ENCODE assay signal across 6 cellular contexts in genomic region chr1:43936470-43937151, GRCh38. TPM values are rescaled to one million over a fixed set of nuclear protein-coding genes. Genes with fewer than 3 reads are reported as not detected.
DNase-seq lines count a peak whose midpoint lies in the region; ATAC-seq and TF ChIP-seq lines count a peak whose summit lies in the region.

No MANE protein-coding gene starts in this region.

- no peaks in the 10 kb centered on the region for H4K20me1 ChIP-seq in hepatocyte (ENCODE audit: insufficient read depth, poor library complexity, severe bottlenecking)

- H3K9me2 ChIP-seq in hepatocyte (replicated peaks; ENCODE audit: insufficient read depth): no peaks in the 10 kb centered on the region

- DNase-seq in EH (ENCODE audit: low read depth): peak; percentile 50
- DNase-seq in SK-N-MC (ENCODE audit: low read depth, low spot score): no peak
- DNase-seq in hepatocyte (ENCODE audit: low spot score): peak; percentile 72
- peak; percentile 54 for DNase-seq in transverse colon
- DNase-seq in CD4-positive, alpha-beta memory T cell: no peak

- H3K27ac ChIP-seq in SK-N-MC: peak overlapping the region; percentile 28; the same call in 1 of the 2 replicates
- H3K27ac ChIP-seq in hepatocyte: no peak overlapping the region
- peak overlapping the region in 3 of 4 donors; percentile 54 to 84 (median 57) for H3K27ac ChIP-seq in transverse colon
- H3K27ac ChIP-seq in CD4-positive, alpha-beta memory T cell (ENCODE audit: low read depth, low read length): no peak overlapping the region

- no peaks in the 10 kb centered on the region for H3K9me3 Mint-ChIP-seq in CD4-positive, alpha-beta memory T cell

- 17% methylated on average over 29 of the region's 49 CpGs for WGBS in hepatocyte (ENCODE audit: low lambda C conversion rate, missing lambda C conversion rate)
- 12% methylated on average over 37 of the region's 49 CpGs; no CpG with 5 or more reads in 1 of the 2 donors for WGBS in transverse colon (ENCODE audit: low coverage in 1 of 2), 2 donors

- H2AFZ ChIP-seq in hepatocyte: peak overlapping the region; percentile 31

- H3K36me3 Mint-ChIP-seq in CD4-positive, alpha-beta memory T cell: peaks cover 2 to 9% of the 10 kb centered on the region in 2 donors

- no peak overlapping the region for H3K27ac Mint-ChIP-seq in CD4-positive, alpha-beta memory T cell

- H3K36me3 ChIP-seq in SK-N-MC (ENCODE audit: insufficient read depth, low read length) (peaks cover 8% of the 10 kb centered on the region), hepatocyte (replicated peaks; ENCODE audit: insufficient read depth, low read depth) (no peaks in the 10 kb centered on the region), transverse colon (no peaks in the 10 kb centered on the region)
- no peaks in the 10 kb centered on the region for H3K36me3 ChIP-seq in CD4-positive, alpha-beta memory T cell (ENCODE audit: insufficient read depth, low read length)

- H3K79me2 ChIP-seq in hepatocyte: no peaks in the 10 kb centered on the region

- peak overlapping the region; percentile 5 for H3K9ac ChIP-seq in SK-N-MC (ENCODE audit: insufficient read length)

- H3K27me3 ChIP-seq in hepatocyte (peaks cover 14% of the 10 kb centered on the region), transverse colon (peaks cover 13% of the 10 kb centered on the region)
- H3K27me3 ChIP-seq in CD4-positive, alpha-beta memory T cell (ENCODE audit: insufficient read depth, low read length): peaks cover 23% of the 10 kb centered on the region

- H3K4me1 ChIP-seq in hepatocyte (ENCODE audit: insufficient read depth) (peaks cover 25% of the 10 kb centered on the region), transverse colon (peaks cover 19 to 39% (median 32%) of the 10 kb centered on the region in 4 donors)
- H3K4me1 ChIP-seq in CD4-positive, alpha-beta memory T cell (ENCODE audit: insufficient read depth, low read length): peaks cover 8% of the 10 kb centered on the region

- no peak for TF ChIP-seq POLR2A in transverse colon (IDR thresholded peaks at IDR 0.05)

- H3K9me3 ChIP-seq in SK-N-MC (ENCODE audit: low read depth, low read length): no peaks in the 10 kb centered on the region
- no peaks in the 10 kb centered on the region for H3K9me3 ChIP-seq in hepatocyte (ENCODE audit: low read depth)
- no peaks in the 10 kb centered on the region for H3K9me3 ChIP-seq in transverse colon
- H3K9me3 ChIP-seq in CD4-positive, alpha-beta memory T cell (ENCODE audit: control insufficient read depth in 1 of 2, low read length in 2 of 2): no peaks in the 10 kb centered on the region

- POLR2A ChIA-PET in CD4-positive, alpha-beta memory T cell (lab: Charles Lee; ENCODE audit: partially characterized antibody): no interaction called here

- no peak for ATAC-seq in GM18511 (IDR thresholded peaks at IDR 0.05; ENCODE audit: unreplicated experiment)

- H3K4me3 ChIP-seq in SK-N-MC (no peak overlapping the region), hepatocyte (peak overlapping the region; percentile 26), transverse colon (peak overlapping the region in 3 of 4 donors; percentile 49 to 70 (median 53))
- H3K4me3 ChIP-seq in CD4-positive, alpha-beta memory T cell (ENCODE audit: low read length in 2 of 2): no peak overlapping the region

- CTCF ChIA-PET in CD4-positive, alpha-beta memory T cell (lab: Charles Lee; ENCODE audit: partially characterized antibody): interaction anchor here (1.0 to 5.4 kb wide), 3 partner anchors 10 to 172 kb away, joined by 3 to 91 read pairs (median 83); partner anchors contain the start of gene IPO13

- H3K4me2 ChIP-seq in hepatocyte: peak overlapping the region; percentile 94

- peaks cover 4 to 30% (median 8%) of the 10 kb centered on the region in 4 donors for H3K4me1 Mint-ChIP-seq in CD4-positive, alpha-beta memory T cell

- H3K4me3 Mint-ChIP-seq in CD4-positive, alpha-beta memory T cell: peak overlapping the region in 4 of 8 donors; percentile 36 to 56 (median 46)

- no peak for TF ChIP-seq CTCF in hepatocyte (IDR thresholded peaks at IDR 0.05; ENCODE audit: poor library complexity)
- peak in 3 of 5 experiments; percentile 17 to 49 (median 17) for TF ChIP-seq CTCF in transverse colon (IDR thresholded peaks at IDR 0.05)

- intact Hi-C loops in transverse colon (cut with DNase I; ENCODE audit: low total_unique reads): no loop called here
- intact Hi-C loops in CD4-positive, alpha-beta memory T cell (cut with micrococcal nuclease): no loop called here

- H3K27me3 Mint-ChIP-seq in CD4-positive, alpha-beta memory T cell: peaks cover 16 to 21% of the 10 kb centered on the region in 2 donors

- in situ Hi-C loops in transverse colon (cut with MboI; ENCODE audit: low pct_ligation_motif_present in 1 of 4, low pct_unique_long_range_greater_than_20kb in 1 of 4, low sequenced_read_pairs in 3 of 4): loop anchor here in 3 of 4 donors (10.0 to 25.0 kb wide), 4 partner anchors 162 to 399 kb away; partner anchors contain the start of gene PTPRF (in 1 of the 3)

- TF ChIP-seq EP300 in transverse colon (IDR thresholded peaks at IDR 0.05; ENCODE audit: low read depth): no peak

RNA-seq across cellular contexts. Expression of gene ARTN, which starts 3.0 kb away (rescaled TPM):
- total RNA-seq in hepatocyte (0.80 TPM in 1 of 2 replicates, not detected in the other), transverse colon (10 to 100 TPM in 1 of 4 donors, 1 to 10 TPM in 2, under 1 TPM in 1; 0.96 to 17.5 (median 1.9) TPM)
- polyA plus RNA-seq in hepatocyte: 2.1 and 3.2 TPM in 2 replicates
- under 1 TPM in 1 of 2 experiments, not detected in 1; 0.41 TPM for total RNA-seq in CD4-positive, alpha-beta memory T cell
- not detected for polyA plus RNA-seq in CD4-positive, alpha-beta memory T cell

RNA-seq across cellular contexts. Expression of gene IPO13, which starts 10.1 kb away (rescaled TPM):
- total RNA-seq in hepatocyte (20.6 and 21.7 TPM in 2 replicates), transverse colon (10 to 100 TPM; 22.7 to 64.9 (median 36.5) TPM)
- polyA plus RNA-seq in hepatocyte: 25.4 and 30.7 TPM in 2 replicates
- total RNA-seq in CD4-positive, alpha-beta memory T cell: 10 to 100 TPM; 18.5 to 20.0 TPM
- polyA plus RNA-seq in CD4-positive, alpha-beta memory T cell: 10 to 100 TPM in 1 of 2 donors, 1 to 10 TPM in 1; 7.5 to 16.8 TPM

RNA-seq across cellular contexts. Expression of gene DPH2, which starts 33.2 kb away (rescaled TPM):
- 18.6 and 31.5 TPM in 2 replicates for total RNA-seq in hepatocyte
- 20.2 and 21.5 TPM in 2 replicates for polyA plus RNA-seq in hepatocyte
- total RNA-seq in transverse colon: 10 to 100 TPM; 13.1 to 29.4 (median 17.1) TPM
- total RNA-seq in CD4-positive, alpha-beta memory T cell: 10 to 100 TPM; 25.5 to 28.5 TPM
- 10 to 100 TPM; 29.1 to 33.1 TPM for polyA plus RNA-seq in CD4-positive, alpha-beta memory T cell

RNA-seq across cellular contexts. Expression of gene ATP6V0B, which starts 38.1 kb away (rescaled TPM):
- total RNA-seq in hepatocyte (195 and 216 TPM in 2 replicates), transverse colon (100 to 1,000 TPM in 2 of 4 donors, 10 to 100 TPM in 2; 29.2 to 203 (median 97.9) TPM)
- 338 and 366 TPM in 2 replicates for polyA plus RNA-seq in hepatocyte
- 10 to 100 TPM; 59.8 to 73.9 TPM for total RNA-seq in CD4-positive, alpha-beta memory T cell
- polyA plus RNA-seq in CD4-positive, alpha-beta memory T cell: 100 to 1,000 TPM; 186 to 310 TPM

RNA-seq across cellular contexts. Expression of gene B4GALT2, which starts 42.4 kb away (rescaled TPM):
- total RNA-seq in hepatocyte (45.7 and 48.2 TPM in 2 replicates), transverse colon (10 to 100 TPM; 16.5 to 19.5 (median 18.6) TPM)
- polyA plus RNA-seq in hepatocyte: 68.8 and 73.8 TPM in 2 replicates
- 1 to 10 TPM in 1 of 2 experiments, under 1 TPM in 1; 0.58 to 2.1 TPM for total RNA-seq in CD4-positive, alpha-beta memory T cell
- 1 to 10 TPM in 1 of 2 donors, under 1 TPM in 1; 0.26 to 1.5 TPM for polyA plus RNA-seq in CD4-positive, alpha-beta memory T cell

Comparison
In these comparisons a context has a peak if more than half of its experiments do, and no peak if none do; other contexts are left out.
1. DNase-seq: peak in EH (single experiment), hepatocyte (single experiment) and transverse colon (single experiment); none in SK-N-MC (single experiment) and CD4-positive, alpha-beta memory T cell (0 of 5).
2. H3K27ac ChIP-seq: peak in SK-N-MC (single experiment) and transverse colon (3 of 4); none in hepatocyte (single experiment) and CD4-positive, alpha-beta memory T cell (single experiment).
3. H3K4me3 ChIP-seq: peak in hepatocyte (single experiment) and transverse colon (3 of 4); none in SK-N-MC (single experiment) and CD4-positive, alpha-beta memory T cell (0 of 2).